In the genomic region with DNA sequence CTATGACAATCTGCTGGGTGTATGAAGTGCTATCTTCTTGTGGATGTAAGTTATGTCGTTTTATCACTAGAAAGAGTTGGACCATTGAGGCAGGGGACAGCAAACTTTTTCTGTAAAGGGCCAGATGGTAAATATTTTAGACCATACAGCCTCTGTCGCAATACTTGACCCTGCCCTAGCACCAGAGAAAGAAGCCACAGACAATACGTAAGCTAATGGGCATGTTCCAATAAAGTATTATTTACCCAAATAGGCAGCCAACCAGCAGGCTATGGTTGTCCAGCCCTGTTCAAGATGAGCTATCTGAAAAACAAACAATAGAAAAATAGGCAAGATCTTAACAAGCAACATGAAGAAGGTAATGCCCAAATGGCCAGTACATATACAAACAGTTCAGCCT, we compare ENCODE assay signal across 1 cellular context.
TF ChIP-seq lines count a peak whose summit lies in the region.

No MANE protein-coding gene starts in this region.

TF ChIP-seq in GM23338, 12 proteins besides CTCF, POLR2A, EP300 and RAD21 (continued from another document):
- TF ChIP-seq, protein P1, sequence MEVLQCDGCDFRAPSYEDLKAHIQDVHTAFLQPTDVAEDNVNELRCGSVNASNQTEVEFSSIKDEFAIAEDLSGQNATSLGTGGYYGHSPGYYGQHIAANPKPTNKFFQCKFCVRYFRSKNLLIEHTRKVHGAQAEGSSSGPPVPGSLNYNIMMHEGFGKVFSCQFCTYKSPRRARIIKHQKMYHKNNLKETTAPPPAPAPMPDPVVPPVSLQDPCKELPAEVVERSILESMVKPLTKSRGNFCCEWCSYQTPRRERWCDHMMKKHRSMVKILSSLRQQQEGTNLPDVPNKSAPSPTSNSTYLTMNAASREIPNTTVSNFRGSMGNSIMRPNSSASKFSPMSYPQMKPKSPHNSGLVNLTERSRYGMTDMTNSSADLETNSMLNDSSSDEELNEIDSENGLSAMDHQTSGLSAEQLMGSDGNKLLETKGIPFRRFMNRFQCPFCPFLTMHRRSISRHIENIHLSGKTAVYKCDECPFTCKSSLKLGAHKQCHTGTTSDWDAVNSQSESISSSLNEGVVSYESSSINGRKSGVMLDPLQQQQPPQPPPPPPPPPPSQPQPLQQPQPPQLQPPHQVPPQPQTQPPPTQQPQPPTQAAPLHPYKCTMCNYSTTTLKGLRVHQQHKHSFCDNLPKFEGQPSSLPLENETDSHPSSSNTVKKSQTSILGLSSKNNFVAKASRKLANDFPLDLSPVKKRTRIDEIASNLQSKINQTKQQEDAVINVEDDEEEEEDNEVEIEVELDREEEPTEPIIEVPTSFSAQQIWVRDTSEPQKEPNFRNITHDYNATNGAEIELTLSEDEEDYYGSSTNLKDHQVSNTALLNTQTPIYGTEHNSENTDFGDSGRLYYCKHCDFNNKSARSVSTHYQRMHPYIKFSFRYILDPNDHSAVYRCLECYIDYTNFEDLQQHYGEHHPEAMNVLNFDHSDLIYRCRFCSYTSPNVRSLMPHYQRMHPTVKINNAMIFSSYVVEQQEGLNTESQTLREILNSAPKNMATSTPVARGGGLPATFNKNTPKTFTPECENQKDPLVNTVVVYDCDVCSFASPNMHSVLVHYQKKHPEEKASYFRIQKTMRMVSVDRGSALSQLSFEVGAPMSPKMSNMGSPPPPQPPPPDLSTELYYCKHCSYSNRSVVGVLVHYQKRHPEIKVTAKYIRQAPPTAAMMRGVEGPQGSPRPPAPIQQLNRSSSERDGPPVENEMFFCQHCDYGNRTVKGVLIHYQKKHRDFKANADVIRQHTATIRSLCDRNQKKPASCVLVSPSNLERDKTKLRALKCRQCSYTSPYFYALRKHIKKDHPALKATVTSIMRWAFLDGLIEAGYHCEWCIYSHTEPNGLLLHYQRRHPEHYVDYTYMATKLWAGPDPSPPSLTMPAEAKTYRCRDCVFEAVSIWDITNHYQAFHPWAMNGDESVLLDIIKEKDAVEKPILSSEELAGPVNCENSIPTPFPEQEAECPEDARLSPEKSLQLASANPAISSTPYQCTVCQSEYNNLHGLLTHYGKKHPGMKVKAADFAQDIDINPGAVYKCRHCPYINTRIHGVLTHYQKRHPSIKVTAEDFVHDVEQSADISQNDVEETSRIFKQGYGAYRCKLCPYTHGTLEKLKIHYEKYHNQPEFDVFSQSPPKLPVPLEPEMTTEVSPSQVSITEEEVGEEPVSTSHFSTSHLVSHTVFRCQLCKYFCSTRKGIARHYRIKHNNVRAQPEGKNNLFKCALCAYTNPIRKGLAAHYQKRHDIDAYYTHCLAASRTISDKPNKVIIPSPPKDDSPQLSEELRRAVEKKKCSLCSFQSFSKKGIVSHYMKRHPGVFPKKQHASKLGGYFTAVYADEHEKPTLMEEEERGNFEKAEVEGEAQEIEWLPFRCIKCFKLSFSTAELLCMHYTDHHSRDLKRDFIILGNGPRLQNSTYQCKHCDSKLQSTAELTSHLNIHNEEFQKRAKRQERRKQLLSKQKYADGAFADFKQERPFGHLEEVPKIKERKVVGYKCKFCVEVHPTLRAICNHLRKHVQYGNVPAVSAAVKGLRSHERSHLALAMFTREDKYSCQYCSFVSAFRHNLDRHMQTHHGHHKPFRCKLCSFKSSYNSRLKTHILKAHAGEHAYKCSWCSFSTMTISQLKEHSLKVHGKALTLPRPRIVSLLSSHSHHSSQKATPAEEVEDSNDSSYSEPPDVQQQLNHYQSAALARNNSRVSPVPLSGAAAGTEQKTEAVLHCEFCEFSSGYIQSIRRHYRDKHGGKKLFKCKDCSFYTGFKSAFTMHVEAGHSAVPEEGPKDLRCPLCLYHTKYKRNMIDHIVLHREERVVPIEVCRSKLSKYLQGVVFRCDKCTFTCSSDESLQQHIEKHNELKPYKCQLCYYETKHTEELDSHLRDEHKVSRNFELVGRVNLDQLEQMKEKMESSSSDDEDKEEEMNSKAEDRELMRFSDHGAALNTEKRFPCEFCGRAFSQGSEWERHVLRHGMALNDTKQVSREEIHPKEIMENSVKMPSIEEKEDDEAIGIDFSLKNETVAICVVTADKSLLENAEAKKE (CRISPR knock-in tag; IDR thresholded peaks at IDR 0.05) = no peak
- no peak for TF ChIP-seq JUNB (IDR thresholded peaks at IDR 0.05; ENCODE audit: unreplicated experiment)
